Comparison of ENCODE assay signal across 22 cellular contexts in genomic region chr9:38178282-38178681, GRCh38.
DNase-seq lines count a peak whose midpoint lies in the region; ATAC-seq and TF ChIP-seq lines count a peak whose summit lies in the region.
"Had no signal": no experiment of that assay in that cellular context is flagged by ENCODE, and none has a peak within 500 bp of the region (broad histone marks: within the 10 kb centered on the region; RNA-seq: fewer than 3 reads in every experiment).

No MANE protein-coding gene starts in this region.

- no peaks in the 10 kb centered on the region for H3K9me2 ChIP-seq in hepatocyte (replicated peaks; ENCODE audit: insufficient read depth)

- H3K79me2 ChIP-seq in hepatocyte: no peaks in the 10 kb centered on the region
- H3K79me2 ChIP-seq: parathyroid adenoma had no signal

- H4K20me1 ChIP-seq in hepatocyte (ENCODE audit: insufficient read depth, poor library complexity, severe bottlenecking): no peaks in the 10 kb centered on the region

- H3K36me3 ChIP-seq in hepatocyte (replicated peaks; ENCODE audit: insufficient read depth, low read depth): no peaks in the 10 kb centered on the region
- H3K36me3 ChIP-seq: esophagus muscularis mucosa, HAP-1 had no signal

- no peak overlapping the region for H2AFZ ChIP-seq in hepatocyte
- H2AFZ ChIP-seq: parathyroid adenoma had no signal

- H3K4me1 ChIP-seq in hepatocyte (ENCODE audit: insufficient read depth): no peaks in the 10 kb centered on the region
- H3K4me1 ChIP-seq: esophagus muscularis mucosa, parathyroid adenoma had no signal

- WGBS in hepatocyte (ENCODE audit: low lambda C conversion rate, missing lambda C conversion rate): 87% methylated on average over 2 of the region's 2 CpGs

- no peak overlapping the region for H3K27ac ChIP-seq in RWPE1
- no peak overlapping the region for H3K27ac ChIP-seq in hepatocyte
- H3K27ac ChIP-seq: esophagus muscularis mucosa, parathyroid adenoma had no signal

- H3K4me3 ChIP-seq in LNCaP clone FGC (ENCODE audit: low read depth, low read length) (no peak overlapping the region), hepatocyte (no peak overlapping the region)
- H3K4me3 ChIP-seq: esophagus muscularis mucosa, HAP-1 had no signal

- H3K9me3 ChIP-seq in hepatocyte (ENCODE audit: low read depth): no peaks in the 10 kb centered on the region
- H3K9me3 ChIP-seq: esophagus muscularis mucosa, HAP-1 had no signal

- CTCF ChIA-PET in RWPE1 (lab: Yijun Ruan, JAX): no interaction called here

- ATAC-seq in HG02852 (IDR thresholded peaks at IDR 0.05; ENCODE audit: unreplicated experiment): no peak
- ATAC-seq: naive thymus-derived CD4-positive, alpha-beta T cell had no signal

- TF ChIP-seq CTCF in LNCaP clone FGC (IDR thresholded peaks at IDR 0.05; ENCODE audit: control insufficient read depth, extremely low read depth, insufficient read depth) (no peak), RWPE1 (conservative IDR thresholded peaks at IDR 0.05; ENCODE audit: low read depth) (no peak), hepatocyte (IDR thresholded peaks at IDR 0.05; ENCODE audit: poor library complexity) (no peak)

- POLR2A ChIA-PET in RWPE1 (lab: Yijun Ruan, JAX; ENCODE audit: low non-redundant PET): no interaction called here

- no peaks in the 10 kb centered on the region for H3K27me3 ChIP-seq in hepatocyte
- H3K27me3 ChIP-seq: esophagus muscularis mucosa had no signal

- no peak overlapping the region for H3K4me2 ChIP-seq in hepatocyte

- DNase-seq in DMS153 (lab: John Stamatoyannopoulos, UW): peak; percentile 64
- peak; percentile 81 for DNase-seq in LNCaP clone FGC (ENCODE audit: low read depth)
- peak; percentile 70 for DNase-seq in RWPE1 (ENCODE audit: low spot score)
- DNase-seq in kidney tubule cell (ENCODE audit: low spot score): peak; percentile 77
- DNase-seq in hepatocyte (ENCODE audit: low spot score): no peak
- no peak for DNase-seq in T-helper 2 cell
- DNase-seq in NCI-H1048 (lab: John Stamatoyannopoulos, UW): no peak
- DNase-seq: activated CD4-positive, alpha-beta T cell treated with anti-CD3 and anti-CD28 coated beads, Interleukin-2, amount 50 U/mL, for 4 hours; activated naive CD8-positive, alpha-beta T cell treated with anti-CD3 and anti-CD28 coated beads for 36 hours; activated T-cell treated with anti-CD3 and anti-CD28 coated beads, Interleukin-2, amount 50 U/mL, for 48 hours; cortex of kidney; glutamatergic neuron; Karpas-422; naive thymus-derived CD4-positive, alpha-beta T cell; NCI-H1417 treated with DMSO at 0.1 percent for 48 hours; NCI-H524 treated with DMSO at 0.1 percent for 48 hours; stimulated activated CD4-positive, alpha-beta T cell treated with anti-CD3 and anti-CD28 coated beads, Interleukin-2, amount 100 ng/mL, for 48 hours; substantia nigra had no signal

Comparison
In these comparisons a context has a peak if more than half of its experiments do, and no peak if none do; other contexts are left out.
1. DNase-seq: peak in DMS153 (single experiment), LNCaP clone FGC (single experiment), RWPE1 (single experiment) and kidney tubule cell (single experiment); none in hepatocyte (single experiment), T-helper 2 cell (0 of 5) and NCI-H1048 (single experiment).